ENCODE assay signal across 9 cellular contexts in the genomic region with DNA sequence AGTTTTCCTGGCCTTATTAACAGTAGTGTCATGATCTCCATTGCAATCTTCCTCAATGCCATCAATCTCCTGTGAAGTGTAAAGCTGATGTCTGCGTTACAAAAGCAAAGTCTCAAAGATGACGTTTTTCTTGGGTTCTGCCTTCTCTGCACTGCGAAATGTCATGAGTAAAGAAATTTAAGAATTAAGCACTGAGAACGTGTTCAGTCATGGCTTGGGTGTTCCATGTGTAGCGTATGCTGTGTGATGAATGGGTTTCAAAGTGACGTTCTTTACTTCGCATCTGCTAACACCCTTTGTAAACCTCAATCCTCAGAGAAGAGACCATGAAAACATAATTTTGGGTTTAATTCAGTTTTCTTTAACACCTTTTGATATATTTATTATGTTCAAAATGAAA. TPM values are rescaled to one million over a fixed set of nuclear protein-coding genes. Genes with fewer than 3 reads are reported as not detected.
A peak's percentile ranks its signal among the peaks of the same experiment; 100 is the strongest.
DNase-seq lines count a peak whose midpoint lies in the region; ATAC-seq and TF ChIP-seq lines count a peak whose summit lies in the region.
"Had no signal": no experiment of that assay in that cellular context is flagged by ENCODE, and none has a peak within 500 bp of the region (broad histone marks: within the 10 kb centered on the region; RNA-seq: fewer than 3 reads in every experiment).

No MANE protein-coding gene starts in this region.

- peaks cover 0 to 5% of the 10 kb centered on the region in 2 experiments; a peak in 1 of 4 replicates for H3K4me1 ChIP-seq in HCT116 (ENCODE audit: control insufficient read depth in 1 of 2, insufficient read depth in 2 of 2, low read length in 2 of 2)
- H3K4me1 ChIP-seq in sigmoid colon = no peaks in the 10 kb centered on the region

- peaks cover 9% of the 10 kb centered on the region for H3K36me3 Mint-ChIP-seq in activated CD4-positive, alpha-beta memory T cell treated with anti-CD3 and anti-CD28 coated beads for 36 hours

- H3K4me3 ChIP-seq in HCT116 (replicated peaks in 1 of 2; ENCODE audit: low read depth in 1 of 2, low read length in 2 of 2) (peak overlapping the region in 1 of 2 experiments; percentile 64; a peak in 2 of 4 replicates), fibroblast of pulmonary artery (replicated peaks; ENCODE audit: low read depth, low read length) (peak overlapping the region; percentile 76), sigmoid colon (peak overlapping the region; percentile 39 to 64 (median 63))

- H3K79me2 ChIP-seq in HCT116 (ENCODE audit: insufficient read depth, low read length) = no peaks in the 10 kb centered on the region

- intact Hi-C loops in HCT116 (cut with micrococcal nuclease) (no loop called here), sigmoid colon (cut with DNase I) (loop anchor here (5.0 kb wide), 1 partner anchor 104 kb away; a partner anchor contains a TSS)
- intact Hi-C loops in activated CD4-positive, alpha-beta memory T cell treated with anti-CD3 and anti-CD28 coated beads for 36 hours (cut with micrococcal nuclease) = loop anchor here (5.0 kb wide), 1 partner anchor 104 kb away; a partner anchor contains a TSS

- H3K4me1 Mint-ChIP-seq in activated CD4-positive, alpha-beta memory T cell treated with anti-CD3 and anti-CD28 coated beads for 36 hours (ENCODE audit: low read depth) = peaks cover 12% of the 10 kb centered on the region

- BruUV-seq in HCT116 (replicated peaks; lab: Mats Ljungman, UMichigan) = no TSS peak

- no peak for DNase-seq in HCT116 (ENCODE audit: low read depth, low spot score)
- no peak for DNase-seq in activated CD4-positive, alpha-beta memory T cell treated with anti-CD3 and anti-CD28 coated beads for 36 hours
- DNase-seq in fibroblast of pulmonary artery (ENCODE audit: low read depth) = no peak
- no peak for DNase-seq in sigmoid colon
- DNase-seq in dermis blood vessel endothelial cell = no peak
- no peak for DNase-seq in DMS153 treated with DMSO at 0.1 percent for 48 hours (lab: John Stamatoyannopoulos, UW; ENCODE audit: unreplicated experiment)
- DNase-seq in HuH-7 (ENCODE audit: low spot score) = no peak
- DNase-seq: NCI-H345 had no signal

- H3K27ac Mint-ChIP-seq in activated CD4-positive, alpha-beta memory T cell treated with anti-CD3 and anti-CD28 coated beads for 36 hours = no peak overlapping the region

- POLR2A ChIA-PET in HCT116 (lab: Charles Lee) = no interaction called here
- POLR2A ChIA-PET in activated CD4-positive, alpha-beta memory T cell treated with anti-CD3 and anti-CD28 coated beads for 36 hours (lab: Charles Lee) = no interaction called here

- TF ChIP-seq POLR2A in HCT116 (IDR thresholded peaks at IDR 0.05; ENCODE audit: borderline replicate concordance, extremely low read depth, insufficient read depth, insufficient read length) (no peak), sigmoid colon (IDR thresholded peaks at IDR 0.05) (no peak)

- WGBS in sigmoid colon, 2 donors = 78 to 88% methylated on average over 7 of the region's 7 CpGs

- H3K36me3 ChIP-seq in HCT116 (ENCODE audit: control insufficient read depth in 1 of 2, insufficient read depth in 2 of 2, low read length in 2 of 2) (no peaks in the 10 kb centered on the region), sigmoid colon (peaks cover 0 to 10% (median 0%) of the 10 kb centered on the region in 4 donors)

- H3K9me3 ChIP-seq in HCT116 (ENCODE audit: control insufficient read depth in 1 of 2, insufficient read depth in 1 of 2, low read depth in 1 of 2, low read length in 2 of 2) (no peaks in the 10 kb centered on the region), sigmoid colon (no peaks in the 10 kb centered on the region)

- RAD21 ChIA-PET in HCT116 (lab: Charles Lee; ENCODE audit: low non-redundant PET in 1 of 2, low total read pairs in 2 of 2, uncharacterized antibody in 2 of 2, unreplicated experiment in 2 of 2) = no interaction called here

- no peak for TF ChIP-seq EP300 in sigmoid colon (IDR thresholded peaks at IDR 0.05)

- no peaks in the 10 kb centered on the region for H3K27me3 ChIP-seq in HCT116 (ENCODE audit: insufficient read depth, low read length)
- H3K27me3 ChIP-seq in sigmoid colon = no peaks in the 10 kb centered on the region

- peak overlapping the region; percentile 85 for H3K4me2 ChIP-seq in HCT116 (ENCODE audit: low read length)

- H3K9ac ChIP-seq in HCT116 (ENCODE audit: low read length) = no peak overlapping the region

- H3K27ac ChIP-seq in HCT116 (ENCODE audit: low read depth, low read length) (no peak overlapping the region), sigmoid colon (peak overlapping the region in 3 of 4 donors; percentile 71 to 84 (median 83))

- no peak for TF ChIP-seq CTCF in HCT116 (IDR thresholded peaks at IDR 0.05 in 2 of 3, conservative IDR thresholded peaks at IDR 0.05 in 1 of 3; ENCODE audit: borderline replicate concordance in 1 of 3, insufficient read depth in 1 of 3, low read depth in 2 of 3, low read length in 2 of 3)
- no peak for TF ChIP-seq CTCF in fibroblast of pulmonary artery (IDR thresholded peaks at IDR 0.05; ENCODE audit: low read length, missing control alignments)
- no peak for TF ChIP-seq CTCF in sigmoid colon (IDR thresholded peaks at IDR 0.05)

- CTCF ChIA-PET in HCT116 (lab: Charles Lee) = interaction anchor here (1.7 kb wide), 1 partner anchor 157 kb away, joined by 5 read pairs; no protein-coding TSS in a partner anchor
- CTCF ChIA-PET in activated CD4-positive, alpha-beta memory T cell treated with anti-CD3 and anti-CD28 coated beads for 36 hours (lab: Charles Lee) = interaction anchor here (0.7 to 1.3 kb wide), 3 partner anchors 13 to 655 kb away, joined by 3 to 5 read pairs (median 3); no protein-coding TSS in a partner anchor

- no peak for TF ChIP-seq RAD21 in HCT116 (IDR thresholded peaks at IDR 0.05; ENCODE audit: low read depth)

- no peak for ATAC-seq in HCT116
- ATAC-seq in HG02610 (IDR thresholded peaks at IDR 0.05; ENCODE audit: unreplicated experiment) = no peak

- no peaks in the 10 kb centered on the region for H3K27me3 Mint-ChIP-seq in activated CD4-positive, alpha-beta memory T cell treated with anti-CD3 and anti-CD28 coated beads for 36 hours

- H4K20me1 ChIP-seq in HCT116 (ENCODE audit: insufficient read depth) = no peaks in the 10 kb centered on the region

- peak overlapping the region; percentile 81 for H3K4me3 Mint-ChIP-seq in activated CD4-positive, alpha-beta memory T cell treated with anti-CD3 and anti-CD28 coated beads for 36 hours

- H3K9me3 Mint-ChIP-seq in activated CD4-positive, alpha-beta memory T cell treated with anti-CD3 and anti-CD28 coated beads for 36 hours = no peaks in the 10 kb centered on the region

- H2AFZ ChIP-seq in HCT116 (ENCODE audit: low read depth, low read length, poor library complexity, severe bottlenecking) = no peak overlapping the region

- no peaks in the 10 kb centered on the region for H3K9me2 ChIP-seq in HCT116 (ENCODE audit: insufficient read depth)

TF ChIP-seq in HCT116, 20 proteins besides CTCF, POLR2A, EP300 and RAD21:
- TF ChIP-seq JUND (IDR thresholded peaks at IDR 0.05) = no peak
- TF ChIP-seq EGR1 (IDR thresholded peaks at IDR 0.05; ENCODE audit: low read depth) = no peak
- no peak for TF ChIP-seq TCF7L2 (IDR thresholded peaks at IDR 0.05; ENCODE audit: borderline replicate concordance, extremely low read depth, insufficient read depth, insufficient read length)
- no peak for TF ChIP-seq POLR2AphosphoS5 (IDR thresholded peaks at IDR 0.05; ENCODE audit: low read depth, low read length)
- TF ChIP-seq ZNF274 (IDR thresholded peaks at IDR 0.05; ENCODE audit: low read depth, low read length) = no peak
- TF ChIP-seq, protein P1, sequence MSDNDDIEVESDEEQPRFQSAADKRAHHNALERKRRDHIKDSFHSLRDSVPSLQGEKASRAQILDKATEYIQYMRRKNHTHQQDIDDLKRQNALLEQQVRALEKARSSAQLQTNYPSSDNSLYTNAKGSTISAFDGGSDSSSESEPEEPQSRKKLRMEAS (IDR thresholded peaks at IDR 0.05) = no peak
- no peak for TF ChIP-seq SP1 (IDR thresholded peaks at IDR 0.05; ENCODE audit: low read depth)
- TF ChIP-seq CBX3 (IDR thresholded peaks at IDR 0.05; ENCODE audit: low read depth) = no peak
- TF ChIP-seq EZH2 (IDR thresholded peaks at IDR 0.05) = no peak
- no peak for TF ChIP-seq SIN3A (IDR thresholded peaks at IDR 0.05; ENCODE audit: low read depth)
- TF ChIP-seq SRF (IDR thresholded peaks at IDR 0.05; ENCODE audit: low read depth) = no peak

RNA-seq across cellular contexts. Expression of a gene that starts 1.0 kb away (rescaled TPM):
- total RNA-seq in HCT116 (2021; ENCODE audit: unreplicated experiment) = 1.8 TPM
- 0.69 and 1.0 TPM in 2 replicates for polyA plus RNA-seq in HCT116 (2012)
- 1 to 10 TPM; 3.7 to 4.8 TPM for total RNA-seq in activated CD4-positive, alpha-beta memory T cell treated with anti-CD3 and anti-CD28 coated beads for 36 hours
- total RNA-seq in sigmoid colon = 10 to 100 TPM in 2 of 4 donors, 1 to 10 TPM in 2; 7.3 to 13.6 (median 9.4) TPM
- 1 to 10 TPM; 1.4 to 4.6 (median 3.0) TPM for polyA plus RNA-seq in sigmoid colon
- 2.7 and 5.6 TPM in 2 replicates for total RNA-seq in dermis blood vessel endothelial cell
